1 cellular context compared by ENCODE assay signal in the genomic region with DNA sequence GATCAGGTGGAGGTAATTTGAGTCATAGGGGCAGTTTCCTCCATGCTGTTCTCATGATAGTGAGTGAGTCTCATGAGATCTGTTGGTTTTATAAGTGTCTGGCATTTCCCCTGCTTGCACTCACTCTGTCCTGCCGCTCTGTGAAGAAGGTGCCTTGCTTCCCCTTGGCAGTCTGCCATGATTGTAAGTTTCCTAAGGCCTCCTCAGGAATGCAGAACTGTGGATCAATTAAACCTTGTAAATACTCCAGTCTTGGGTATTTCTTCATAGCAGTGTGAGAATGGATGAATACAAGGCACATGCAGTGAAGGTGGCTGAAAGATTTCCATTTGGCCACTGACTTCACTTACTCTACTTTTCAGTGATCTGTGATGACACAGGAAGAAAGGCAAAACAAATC.
TF ChIP-seq lines count a peak whose summit lies in the region.

No MANE protein-coding gene starts in this region.

TF ChIP-seq in endothelial cell of umbilical vein, 7 proteins besides CTCF, POLR2A, EP300 and RAD21 (continued from another document):
- no peak for TF ChIP-seq FOS (IDR thresholded peaks at IDR 0.05; ENCODE audit: borderline replicate concordance, insufficient read depth, low read length)
- TF ChIP-seq JUN (IDR thresholded peaks at IDR 0.05; ENCODE audit: borderline replicate concordance, insufficient read depth, insufficient read length, low read depth), result no peak
